7 cellular contexts compared by ENCODE assay signal in the genomic region with DNA sequence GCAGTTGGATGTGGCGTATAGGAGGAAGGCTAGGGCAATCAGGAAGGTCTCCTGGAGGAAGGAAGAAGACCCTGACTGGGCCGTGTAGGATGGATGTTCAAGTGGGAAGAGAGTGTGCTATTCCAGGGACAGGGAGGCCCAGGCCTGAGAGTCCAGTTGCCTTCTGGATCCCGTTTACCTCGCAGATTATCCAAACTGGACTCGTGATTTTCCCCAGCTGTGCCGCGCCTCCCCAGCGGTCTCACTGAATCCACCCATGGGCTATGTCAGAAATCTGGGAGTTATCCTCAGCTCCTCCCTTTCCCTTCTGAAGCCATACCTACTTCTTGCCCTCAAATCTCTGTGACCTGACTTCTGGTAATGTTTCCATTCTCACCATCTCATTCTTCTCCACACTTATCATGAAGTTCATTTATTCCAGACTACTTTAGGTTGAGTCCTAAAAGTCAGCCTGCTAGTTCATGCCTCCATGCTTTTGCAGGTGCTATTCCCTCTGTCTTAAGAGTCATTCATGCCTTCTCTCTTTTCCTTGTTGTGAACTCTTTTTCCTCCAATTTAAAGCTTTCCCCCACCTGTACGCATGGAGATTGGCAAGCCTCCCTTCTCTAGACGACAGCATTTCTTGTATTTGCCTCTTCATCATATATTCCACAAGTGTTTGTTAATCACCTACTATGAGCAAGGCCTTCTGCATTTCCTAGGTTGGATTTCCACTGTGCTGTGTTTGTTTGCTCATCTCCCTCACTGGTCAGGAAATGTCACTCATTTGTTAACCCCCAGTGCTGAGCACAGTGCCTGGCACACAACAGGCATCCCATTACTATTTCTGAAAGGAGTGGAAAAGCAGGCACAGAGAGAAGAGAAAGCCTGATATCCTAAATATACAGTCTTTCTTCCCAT. TPM values are rescaled to one million over a fixed set of nuclear protein-coding genes. Genes with fewer than 3 reads are reported as not detected.
A peak's percentile ranks its signal among the peaks of the same experiment; 100 is the strongest.
DNase-seq lines count a peak whose midpoint lies in the region; ATAC-seq, FAIRE-seq and TF ChIP-seq lines count a peak whose summit lies in the region.

No MANE protein-coding gene starts in this region.

- no peak for TF ChIP-seq EP300 in tibial nerve (IDR thresholded peaks at IDR 0.05)

- H3K9me3 ChIP-seq in HUES48 (ENCODE audit: control insufficient read depth, insufficient read depth, low read length) (no peaks in the 10 kb centered on the region), left lung (no peaks in the 10 kb centered on the region), tibial nerve (no peaks in the 10 kb centered on the region)

- intact Hi-C loops in left lung (cut with DNase I): loop anchor here in 1 of 2 donors (10.0 kb wide), 1 partner anchor 59 kb away; no protein-coding TSS in a partner anchor

- in situ Hi-C loops in brain microvascular endothelial cell (cut with HindIII; ENCODE audit: low pct_ligation_motif_present, low sequenced_read_pairs): no loop called here

- TF ChIP-seq CTCF in brain microvascular endothelial cell (IDR thresholded peaks at IDR 0.05; ENCODE audit: low read depth, low read length, missing control alignments) (no peak), left lung (IDR thresholded peaks at IDR 0.05) (no peak), tibial nerve (IDR thresholded peaks at IDR 0.05) (no peak), D721Med (IDR thresholded peaks at IDR 0.05; ENCODE audit: insufficient read depth, missing control alignments) (no peak)

- no peak for TF ChIP-seq POLR2A in tibial nerve (IDR thresholded peaks at IDR 0.05)

- H3K27ac ChIP-seq in HUES48 (ENCODE audit: low read depth, low read length) (peak overlapping the region; percentile 93), brain microvascular endothelial cell (peak overlapping the region; percentile 100), left lung (peak overlapping the region; percentile 98 to 99), tibial nerve (peak overlapping the region; percentile 93 to 99 (median 96))

- no peak for DNase-seq in brain microvascular endothelial cell
- no peak for DNase-seq in left lung
- no peak for DNase-seq in tibial nerve (ENCODE audit: low spot score in 2 of 2)
- no peak for DNase-seq in germinal center (ENCODE audit: low spot score)
- no peak for DNase-seq in stimulated activated CD4-positive, alpha-beta T cell treated with anti-CD3 and anti-CD28 coated beads, Interleukin-4, amount 100 ng/mL, for 1 hour
- no peak for DNase-seq in D721Med (ENCODE audit: insufficient read length, low spot score)

- H3K4me3 ChIP-seq in HUES48 (ENCODE audit: low read depth, low read length) (peak overlapping the region; percentile 96), brain microvascular endothelial cell (ENCODE audit: low read depth, low read length) (peak overlapping the region; percentile 75), left lung (peak overlapping the region; percentile 72 to 82), tibial nerve (peak overlapping the region; percentile 70 to 91 (median 82))

- peak overlapping the region; percentile 98 for H3K9ac ChIP-seq in HUES48 (ENCODE audit: low read depth, low read length)

- no peak for FAIRE-seq in D721Med (lab: Jason Lieb, UNC)

- no peaks in the 10 kb centered on the region for H3K27me3 ChIP-seq in HUES48 (ENCODE audit: control insufficient read depth, insufficient read depth, low read length)
- no peaks in the 10 kb centered on the region for H3K27me3 ChIP-seq in brain microvascular endothelial cell (replicated peaks)
- no peaks in the 10 kb centered on the region for H3K27me3 ChIP-seq in left lung
- H3K27me3 ChIP-seq in tibial nerve: no peaks in the 10 kb centered on the region

- 32 to 33% methylated on average over 10 of the region's 10 CpGs for WGBS in tibial nerve, 2 donors

- H3K36me3 ChIP-seq in HUES48 (ENCODE audit: control insufficient read depth, insufficient read depth, low read length): no peaks in the 10 kb centered on the region
- H3K36me3 ChIP-seq in brain microvascular endothelial cell (replicated peaks): no peaks in the 10 kb centered on the region
- H3K36me3 ChIP-seq in left lung: no peaks in the 10 kb centered on the region
- peaks cover 0 to 10% (median 0%) of the 10 kb centered on the region in 3 donors for H3K36me3 ChIP-seq in tibial nerve

- ATAC-seq in left lung: no peak

- H3K4me1 ChIP-seq in HUES48 (ENCODE audit: control insufficient read depth, insufficient read depth, low read length): peaks cover 7% of the 10 kb centered on the region
- H3K4me1 ChIP-seq in left lung: peaks cover 38 to 87% of the 10 kb centered on the region in 2 donors
- peaks cover 0 to 55% (median 39%) of the 10 kb centered on the region in 4 donors for H3K4me1 ChIP-seq in tibial nerve

RNA-seq across cellular contexts. Expression of gene SDCBP2, which starts 2.7 kb away (rescaled TPM):
- 10 to 100 TPM; 13.5 to 21.5 TPM for total RNA-seq in left lung
- 1 to 10 TPM; 1.9 to 4.2 (median 2.9) TPM for total RNA-seq in tibial nerve
